In the genomic region with DNA sequence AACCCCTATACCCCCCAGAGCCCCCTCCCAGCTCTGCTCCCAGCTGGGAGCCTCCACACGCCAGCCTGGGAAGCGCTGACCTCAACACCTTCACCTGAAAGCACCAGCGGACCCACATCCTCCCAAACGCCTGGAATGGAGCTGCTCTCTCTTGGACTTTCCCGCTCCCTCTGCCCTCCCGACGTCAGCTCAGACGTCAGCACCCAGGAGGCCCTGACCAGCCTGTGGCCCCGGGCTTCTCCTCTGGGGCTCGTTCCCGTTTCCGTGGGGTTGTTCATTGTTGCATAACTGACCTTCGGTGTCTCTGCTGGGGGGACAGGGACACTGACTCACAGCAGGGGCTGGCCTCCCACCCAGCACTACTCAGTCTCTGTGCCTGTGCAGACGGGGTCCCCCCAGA, we compare ENCODE assay signal across 12 cellular contexts. TPM values are rescaled to one million over a fixed set of nuclear protein-coding genes. Genes with fewer than 3 reads are reported as not detected.
DNase-seq lines count a peak whose midpoint lies in the region; ATAC-seq, FAIRE-seq and TF ChIP-seq lines count a peak whose summit lies in the region.
"Had no signal": no experiment of that assay in that cellular context is flagged by ENCODE, and none has a peak within 500 bp of the region (broad histone marks: within the 10 kb centered on the region; RNA-seq: fewer than 3 reads in every experiment).

No MANE protein-coding gene starts in this region.

- peaks cover 0 to 50% (median 26%) of the 10 kb centered on the region in 9 donors for H3K36me3 ChIP-seq in heart left ventricle
- H3K36me3 ChIP-seq: breast epithelium had no signal

- TF ChIP-seq POLR2A in GM12891 (IDR thresholded peaks at IDR 0.05; ENCODE audit: low read depth, low read length) (0 out of 2 replicates have a peak, but pooled peaks have one; percentile 14), heart left ventricle (IDR thresholded peaks at IDR 0.05) (no peak)

- no peak for TF ChIP-seq CTCF in RWPE1 (conservative IDR thresholded peaks at IDR 0.05; ENCODE audit: low read depth)
- no peak for TF ChIP-seq CTCF in heart left ventricle (IDR thresholded peaks at IDR 0.05)

- H3K9me3 ChIP-seq in heart left ventricle = no peaks in the 10 kb centered on the region
- H3K9me3 ChIP-seq: breast epithelium had no signal

- H3K27ac ChIP-seq in RWPE1 = peak overlapping the region; percentile 75
- peak overlapping the region in 2 of 12 donors; percentile 22 to 84 for H3K27ac ChIP-seq in heart left ventricle
- H3K27ac ChIP-seq: breast epithelium had no signal

- intact Hi-C loops in heart left ventricle (cut with DNase I) = loop anchor here in 3 of 10 donors (5.0 to 10.0 kb wide), 2 partner anchors 162 to 165 kb away; no protein-coding TSS in a partner anchor

- no peaks in the 10 kb centered on the region for H3K27me3 ChIP-seq in heart left ventricle
- H3K27me3 ChIP-seq: breast epithelium had no signal

- peaks cover 0 to 46% (median 0%) of the 10 kb centered on the region in 12 donors for H3K4me1 ChIP-seq in heart left ventricle
- H3K4me1 ChIP-seq: breast epithelium had no signal

- 63 to 74% (median 70%) methylated on average over 12 to 14 of the region's 14 CpGs for WGBS in heart left ventricle, 4 donors

- DNase-seq in GM12891 (ENCODE audit: insufficient read length, low spot score) (no peak), RWPE1 (ENCODE audit: low spot score) (no peak), heart left ventricle (peak; percentile 56 to 85 (median 68)), pons (ENCODE audit: low spot score) (peak; percentile 61), NCI-H2171 treated with DMSO at 0.1 percent for 48 hours (lab: John Stamatoyannopoulos, UW) (no peak), NCI-H1930 (lab: John Stamatoyannopoulos, UW) (no peak)
- DNase-seq: EL, NCI-H187 had no signal

- POLR2A ChIA-PET in RWPE1 (lab: Yijun Ruan, JAX; ENCODE audit: low non-redundant PET) = no interaction called here

- H3K4me3 ChIP-seq in heart left ventricle = no peak overlapping the region
- H3K4me3 ChIP-seq: breast epithelium had no signal

- no peak for FAIRE-seq in GM12891 (lab: Jason Lieb, UNC)

- ATAC-seq in heart left ventricle (peak; percentile 17 to 68 (median 50)), GM21390 (IDR thresholded peaks at IDR 0.05; ENCODE audit: unreplicated experiment) (no peak), HG03175 (IDR thresholded peaks at IDR 0.05; ENCODE audit: unreplicated experiment) (no peak)

- CTCF ChIA-PET in RWPE1 (lab: Yijun Ruan, JAX) = interaction anchor here (0.6 to 1.3 kb wide), 4 partner anchors 32 to 557 kb away, joined by 3 to 6 read pairs (median 3); no protein-coding TSS in a partner anchor

TF ChIP-seq in GM12891, 5 proteins besides CTCF, POLR2A, EP300 and RAD21:
- TF ChIP-seq TAF1 (IDR thresholded peaks at IDR 0.05; ENCODE audit: low read depth, low read length) = no peak
TF ChIP-seq in GM12891: peak in this region for 0.

RNA-seq across cellular contexts. Expression of gene SLC6A3, which starts 35.0 kb away (rescaled TPM):
- polyA plus RNA-seq in GM12891 (2012; ENCODE audit: low read depth, missing spikeins) = 0.05 TPM
- total RNA-seq in heart left ventricle = under 1 TPM in 3 of 9 donors, not detected in 6; 0.08 to 0.29 (median 0.14) TPM
- under 1 TPM in 1 of 2 donors, not detected in 1; 0.06 TPM for polyA plus RNA-seq in heart left ventricle
- total RNA-seq: mononuclear cell had no signal

RNA-seq across cellular contexts. Expression of gene LPCAT1, which starts 43.5 kb away (rescaled TPM):
- polyA plus RNA-seq in GM12891 (2012; ENCODE audit: low read depth, missing spikeins) = 54.4 TPM
- total RNA-seq in heart left ventricle = 10 to 100 TPM in 4 of 9 donors, 1 to 10 TPM in 5; 8.2 to 30.6 (median 9.9) TPM
- polyA plus RNA-seq in heart left ventricle = 10 to 100 TPM in 1 of 2 donors, 1 to 10 TPM in 1; 9.6 to 21.9 TPM

Comparison
In these comparisons a context has a peak if more than half of its experiments do, and no peak if none do; other contexts are left out.
1. DNase-seq: peak in heart left ventricle (5 of 5) and pons (single experiment); none in GM12891 (single experiment), RWPE1 (single experiment), NCI-H2171 treated with DMSO at 0.1 percent for 48 hours (single experiment) and NCI-H1930 (0 of 2).
2. ATAC-seq: peak in heart left ventricle (4 of 4); none in GM21390 (single experiment) and HG03175 (single experiment).